ENCODE assay signal across 20 cellular contexts in the genomic region with DNA sequence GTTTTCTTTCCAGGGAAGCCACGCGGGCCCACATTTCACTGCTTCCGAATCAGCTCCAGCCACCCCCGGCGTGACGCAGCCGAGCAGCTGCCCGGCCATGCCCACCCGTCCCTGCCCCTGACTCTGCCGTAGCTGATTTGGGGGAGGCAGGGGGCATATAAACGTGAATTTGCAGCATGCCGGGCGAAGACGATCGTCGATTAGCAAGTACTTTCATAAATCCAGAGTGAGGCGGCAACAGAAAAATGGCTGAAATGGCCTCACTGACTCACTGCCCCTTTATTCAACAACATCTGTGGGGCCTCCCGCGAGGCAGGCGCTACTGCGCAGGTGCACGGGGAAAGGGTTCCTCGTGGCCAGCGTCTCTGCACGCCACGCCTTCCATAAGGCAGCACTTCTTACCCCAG.
DNase-seq lines count a peak whose midpoint lies in the region; ATAC-seq and TF ChIP-seq lines count a peak whose summit lies in the region.
"Had no signal": no experiment of that assay in that cellular context is flagged by ENCODE, and none has a peak within 500 bp of the region (broad histone marks: within the 10 kb centered on the region; RNA-seq: fewer than 3 reads in every experiment).

No MANE protein-coding gene starts in this region.

- ATAC-seq in natural killer cell (no peak), GM19351 (IDR thresholded peaks at IDR 0.05; ENCODE audit: unreplicated experiment) (no peak)
- ATAC-seq: activated CD4-positive, CD25-positive, alpha-beta regulatory T cell treated with anti-CD3 and anti-CD28 coated beads, Interleukin-2, amount 50 U/mL, for 24 hours; lower lobe of right lung; pancreas; sciatic nerve had no signal

- CTCF ChIA-PET in activated naive CD4-positive, alpha-beta T cell treated with anti-CD3 and anti-CD28 coated beads, Interleukin-2, amount 10 ng/mL, durations not matched to agents 7 days and 5 days (lab: Charles Lee) = no interaction called here

- peaks cover 22% of the 10 kb centered on the region for H3K9me3 Mint-ChIP-seq in activated naive CD4-positive, alpha-beta T cell treated with anti-CD3 and anti-CD28 coated beads, Interleukin-2, amount 10 ng/mL, durations not matched to agents 7 days and 5 days
- H3K9me3 Mint-ChIP-seq in natural killer cell = no peaks in the 10 kb centered on the region

- no peak overlapping the region for H3K27ac Mint-ChIP-seq in activated naive CD4-positive, alpha-beta T cell treated with anti-CD3 and anti-CD28 coated beads, Interleukin-2, amount 10 ng/mL, durations not matched to agents 7 days and 5 days
- no peak overlapping the region for H3K27ac Mint-ChIP-seq in natural killer cell

- peaks cover 11% of the 10 kb centered on the region for H3K27me3 Mint-ChIP-seq in activated naive CD4-positive, alpha-beta T cell treated with anti-CD3 and anti-CD28 coated beads, Interleukin-2, amount 10 ng/mL, durations not matched to agents 7 days and 5 days
- peaks cover 20 to 29% of the 10 kb centered on the region in 2 donors for H3K27me3 Mint-ChIP-seq in natural killer cell (ENCODE audit: low read depth in 2 of 2)

- TF ChIP-seq CTCF in coronary artery (IDR thresholded peaks at IDR 0.05) = no peak
- no peak for TF ChIP-seq CTCF in natural killer cell (IDR thresholded peaks at IDR 0.05)

- no peak overlapping the region for H3K27ac ChIP-seq in coronary artery
- H3K27ac ChIP-seq: BLaER1, brain microvascular endothelial cell, lower lobe of right lung, pancreas had no signal

- peaks cover 3% of the 10 kb centered on the region for H3K36me3 Mint-ChIP-seq in activated naive CD4-positive, alpha-beta T cell treated with anti-CD3 and anti-CD28 coated beads, Interleukin-2, amount 10 ng/mL, durations not matched to agents 7 days and 5 days
- H3K36me3 Mint-ChIP-seq in natural killer cell = no peaks in the 10 kb centered on the region

- peak; percentile 7 for DNase-seq in activated naive CD4-positive, alpha-beta T cell treated with anti-CD3 and anti-CD28 coated beads, Interleukin-2, amount 10 ng/mL, durations not matched to agents 7 days and 5 days
- DNase-seq in activated naive CD4-positive, alpha-beta T cell (lab: John Stamatoyannopoulos, UW) = no peak
- DNase-seq in coronary artery (ENCODE audit: low spot score) (peak; percentile 43), natural killer cell (peak; percentile 14), ureter (ENCODE audit: low spot score) (peak; percentile 36), NCI-H1092 treated with DMSO at 0.1 percent for 48 hours (lab: John Stamatoyannopoulos, UW) (no peak), pons (ENCODE audit: low spot score) (no peak)
- DNase-seq: activated effector memory CD4-positive, alpha-beta T cell treated with Interleukin-2 at 50 U/mL for 16 hours; brain microvascular endothelial cell; GOT3; lower lobe of right lung; NCI-H2081 treated with DMSO at 0.1 percent for 48 hours; NCI-H510A; NK-92 treated with Interleukin-12 subunit alpha and Interleukin-12 subunit beta, amount 100 ng/mL, for 24 hours; substantia nigra had no signal

- intact Hi-C loops in natural killer cell (cut with micrococcal nuclease) = no loop called here

- H3K4me3 ChIP-seq in coronary artery = no peak overlapping the region
- H3K4me3 ChIP-seq: BLaER1, lower lobe of right lung, pancreas had no signal

- H3K4me3 Mint-ChIP-seq in activated naive CD4-positive, alpha-beta T cell treated with anti-CD3 and anti-CD28 coated beads, Interleukin-2, amount 10 ng/mL, durations not matched to agents 7 days and 5 days = no peak overlapping the region
- H3K4me3 Mint-ChIP-seq in natural killer cell = no peak overlapping the region

- no peaks in the 10 kb centered on the region for H3K4me1 Mint-ChIP-seq in activated naive CD4-positive, alpha-beta T cell treated with anti-CD3 and anti-CD28 coated beads, Interleukin-2, amount 10 ng/mL, durations not matched to agents 7 days and 5 days
- H3K4me1 Mint-ChIP-seq in natural killer cell = peaks cover 5 to 17% of the 10 kb centered on the region in 2 donors

Comparison
In these comparisons a context has a peak if more than half of its experiments do, and no peak if none do; other contexts are left out.
1. DNase-seq: peak in activated naive CD4-positive, alpha-beta T cell treated with anti-CD3 and anti-CD28 coated beads, Interleukin-2, amount 10 ng/mL, durations not matched to agents 7 days and 5 days (single experiment), coronary artery (single experiment), natural killer cell (single experiment) and ureter (single experiment); none in activated naive CD4-positive, alpha-beta T cell (0 of 4), NCI-H1092 treated with DMSO at 0.1 percent for 48 hours (single experiment) and pons (single experiment).